Comparison of ENCODE assay signal across 15 cellular contexts in genomic region chr19:9986787-9987281, GRCh38. TPM values are rescaled to one million over a fixed set of nuclear protein-coding genes. Genes with fewer than 3 reads are reported as not detected.
DNase-seq lines count a peak whose midpoint lies in the region; ATAC-seq and TF ChIP-seq lines count a peak whose summit lies in the region.
"Had no signal": no experiment of that assay in that cellular context is flagged by ENCODE, and none has a peak within 500 bp of the region (broad histone marks: within the 10 kb centered on the region; RNA-seq: fewer than 3 reads in every experiment).

No MANE protein-coding gene starts in this region.

- H3K4me3 Mint-ChIP-seq in progenitor cell of endocrine pancreas (ENCODE audit: low read depth) = no peak overlapping the region
- H3K4me3 Mint-ChIP-seq in CD8-positive, alpha-beta T cell = no peak overlapping the region
- H3K4me3 Mint-ChIP-seq: memory B cell; stimulated activated effector memory CD8-positive, alpha-beta T cell treated with anti-CD3 and anti-CD28 coated beads, Interleukin-12 subunit alpha, Interleukin-12 subunit beta, amount 100 ng/mL, for 72 hours had no signal

- H3K9me3 Mint-ChIP-seq in progenitor cell of endocrine pancreas (ENCODE audit: low read depth) = no peaks in the 10 kb centered on the region
- no peaks in the 10 kb centered on the region for H3K9me3 Mint-ChIP-seq in CD8-positive, alpha-beta T cell
- H3K9me3 Mint-ChIP-seq: memory B cell; stimulated activated effector memory CD8-positive, alpha-beta T cell treated with anti-CD3 and anti-CD28 coated beads, Interleukin-12 subunit alpha, Interleukin-12 subunit beta, amount 100 ng/mL, for 72 hours had no signal

- H3K4me3 ChIP-seq in CD8-positive, alpha-beta T cell (ENCODE audit: low read depth, low read length) = no peak overlapping the region

- no peak for TF ChIP-seq CTCF in progenitor cell of endocrine pancreas (IDR thresholded peaks at IDR 0.05; ENCODE audit: unreplicated experiment)
- no peak for TF ChIP-seq CTCF in CD8-positive, alpha-beta T cell (IDR thresholded peaks at IDR 0.05)

- CTCF ChIA-PET in CD8-positive, alpha-beta T cell (lab: Charles Lee) = interaction anchor here (0.8 to 1.5 kb wide), 3 partner anchors 56 to 263 kb away, joined by 3 to 4 read pairs (median 3); no protein-coding TSS in a partner anchor

- intact Hi-C loops in left ventricle myocardium superior (cut with micrococcal nuclease) (no loop called here), posterior vena cava (cut with DNase I) (no loop called here)
- intact Hi-C loops in CD8-positive, alpha-beta T cell (cut with DNase I, micrococcal nuclease) = loop anchor here in 1 of 2 experiments (5.0 kb wide), 1 partner anchor 1080 kb away; no protein-coding TSS in a partner anchor

- no peaks in the 10 kb centered on the region for H3K4me1 ChIP-seq in CD8-positive, alpha-beta T cell (ENCODE audit: insufficient read depth, low read length)

- H3K27me3 Mint-ChIP-seq in progenitor cell of endocrine pancreas = peaks cover 19% of the 10 kb centered on the region
- peaks cover 8% of the 10 kb centered on the region for H3K27me3 Mint-ChIP-seq in CD8-positive, alpha-beta T cell (ENCODE audit: low read depth)

- H3K36me3 ChIP-seq in CD8-positive, alpha-beta T cell (ENCODE audit: insufficient read depth, low read length) = no peaks in the 10 kb centered on the region

- DNase-seq in C1 segment of cervical spinal cord (lab: John Stamatoyannopoulos, UW) (peak in 11 of 14 donors; percentile 6 to 84 (median 44)), caudate nucleus (lab: John Stamatoyannopoulos, UW) (peak in 46 of 61 donors; percentile 5 to 89 (median 40)), left ventricle myocardium superior (peak; percentile 61), posterior vena cava (ENCODE audit: low spot score) (peak; percentile 83), progenitor cell of endocrine pancreas (ENCODE audit: low spot score, unreplicated experiment) (no peak), iPS-NIHi11 (ENCODE audit: low spot score) (no peak), activated gamma-delta T cell treated with Interleukin-2 at 50 U/mL for 16 hours (no peak)
- DNase-seq in CD8-positive, alpha-beta T cell = no peak
- DNase-seq: NCI-H1930; stimulated activated CD4-positive, alpha-beta T cell treated with anti-CD3 and anti-CD28 coated beads, Interleukin-15, amount 100 ng/mL, for 24 hours had no signal

- peak; percentile 90 for ATAC-seq in left ventricle myocardium superior
- ATAC-seq in CD8-positive, alpha-beta T cell = no peak
- ATAC-seq: HepG2; stimulated activated effector memory CD8-positive, alpha-beta T cell treated with anti-CD3 and anti-CD28 coated beads, Interleukin-12 subunit alpha, Interleukin-12 subunit beta, amount 100 ng/mL, for 72 hours had no signal

- POLR2A ChIA-PET in CD8-positive, alpha-beta T cell (lab: Charles Lee) = no interaction called here

- no peaks in the 10 kb centered on the region for H3K9me3 ChIP-seq in CD8-positive, alpha-beta T cell (ENCODE audit: low read length)

- H3K4me1 Mint-ChIP-seq in progenitor cell of endocrine pancreas (ENCODE audit: low read depth) = no peaks in the 10 kb centered on the region
- no peaks in the 10 kb centered on the region for H3K4me1 Mint-ChIP-seq in CD8-positive, alpha-beta T cell (ENCODE audit: low read depth)
- H3K4me1 Mint-ChIP-seq: stimulated activated effector memory CD8-positive, alpha-beta T cell treated with anti-CD3 and anti-CD28 coated beads, Interleukin-12 subunit alpha, Interleukin-12 subunit beta, amount 100 ng/mL, for 72 hours had no signal

- H3K27ac Mint-ChIP-seq in progenitor cell of endocrine pancreas = no peak overlapping the region
- no peak overlapping the region for H3K27ac Mint-ChIP-seq in CD8-positive, alpha-beta T cell
- H3K27ac Mint-ChIP-seq: memory B cell; stimulated activated effector memory CD8-positive, alpha-beta T cell treated with anti-CD3 and anti-CD28 coated beads, Interleukin-12 subunit alpha, Interleukin-12 subunit beta, amount 100 ng/mL, for 72 hours had no signal

- H3K36me3 Mint-ChIP-seq in progenitor cell of endocrine pancreas (ENCODE audit: insufficient read depth) = no peaks in the 10 kb centered on the region
- no peaks in the 10 kb centered on the region for H3K36me3 Mint-ChIP-seq in CD8-positive, alpha-beta T cell
- H3K36me3 Mint-ChIP-seq: memory B cell had no signal

- H3K27ac ChIP-seq in caudate nucleus (ENCODE audit: low read depth, low read length) = peak overlapping the region; percentile 40
- H3K27ac ChIP-seq in CD8-positive, alpha-beta T cell (ENCODE audit: low read depth, low read length) = no peak overlapping the region

- no peaks in the 10 kb centered on the region for H3K27me3 ChIP-seq in CD8-positive, alpha-beta T cell (ENCODE audit: insufficient read depth, low read length)

RNA-seq across cellular contexts. Expression of gene COL5A3, which starts 23.5 kb away (rescaled TPM):
- 9.6 TPM for total RNA-seq in left ventricle myocardium superior
- 10 to 100 TPM; 10.7 to 23.4 TPM for total RNA-seq in posterior vena cava
- 0.05 TPM in 1 of 2 replicates, not detected in the other for total RNA-seq in progenitor cell of endocrine pancreas
- 1 to 10 TPM in 1 of 2 experiments, under 1 TPM in 1; 0.94 to 1.2 TPM for total RNA-seq in CD8-positive, alpha-beta T cell

RNA-seq across cellular contexts. Expression of gene RDH8, which starts 26.4 kb away (rescaled TPM):
- total RNA-seq in left ventricle myocardium superior (not detected), posterior vena cava (not detected), progenitor cell of endocrine pancreas (not detected in 2 replicates)
- total RNA-seq in CD8-positive, alpha-beta T cell = not detected
- total RNA-seq: bronchial epithelial cell, frontal cortex, HepG2 had no signal

RNA-seq across cellular contexts. Expression of gene OLFM2, which starts 50.5 kb away (rescaled TPM):
- 1.8 TPM for total RNA-seq in left ventricle myocardium superior
- total RNA-seq in posterior vena cava = 1 to 10 TPM; 4.0 to 5.2 TPM
- 55.0 and 57.9 TPM in 2 replicates for total RNA-seq in progenitor cell of endocrine pancreas
- 1 to 10 TPM; 2.4 to 3.0 TPM for total RNA-seq in CD8-positive, alpha-beta T cell

Comparison
In these comparisons a context has a peak if more than half of its experiments do, and no peak if none do; other contexts are left out.
1. DNase-seq: peak in C1 segment of cervical spinal cord (11 of 14), caudate nucleus (46 of 61), left ventricle myocardium superior (single experiment) and posterior vena cava (single experiment); none in progenitor cell of endocrine pancreas (single experiment), CD8-positive, alpha-beta T cell (0 of 7), iPS-NIHi11 (single experiment) and activated gamma-delta T cell treated with Interleukin-2 at 50 U/mL for 16 hours (single experiment).